1 cellular context compared by ENCODE assay signal in genomic region chr16:86516618-86517003, GRCh38.
TF ChIP-seq lines count a peak whose summit lies in the region.

No MANE protein-coding gene starts in this region.

TF ChIP-seq in H1, 55 proteins besides CTCF, POLR2A, EP300 and RAD21:
- TF ChIP-seq CTBP2 (IDR thresholded peaks at IDR 0.05; ENCODE audit: borderline replicate concordance, insufficient read depth, insufficient read length, low read length) (peak; percentile 13), EZH2 (IDR thresholded peaks at IDR 0.05; ENCODE audit: low read depth, low read length, severe bottlenecking) (no peak), TEAD4 (IDR thresholded peaks at IDR 0.05; ENCODE audit: low read depth, low read length) (no peak), JUND (IDR thresholded peaks at IDR 0.05; ENCODE audit: low read length) (no peak), CBX8 (IDR thresholded peaks at IDR 0.05; ENCODE audit: borderline replicate concordance, low read depth, low read length) (no peak), FOSL1 (IDR thresholded peaks at IDR 0.05; ENCODE audit: insufficient read depth, low read depth, low read length) (no peak), BCL11A (IDR thresholded peaks at IDR 0.05; ENCODE audit: low read depth in 2 of 2, low read length in 2 of 2) (no peak), SUZ12 (IDR thresholded peaks at IDR 0.05; ENCODE audit: low read length) (peak; percentile 47), RFX5 (IDR thresholded peaks at IDR 0.05; ENCODE audit: borderline replicate concordance, low read depth, low read length) (no peak), SAP30 (IDR thresholded peaks at IDR 0.05; ENCODE audit: insufficient read depth, insufficient replicate concordance, low read length) (no peak), MAFK (IDR thresholded peaks at IDR 0.05; ENCODE audit: low read depth, low read length) (no peak)
- TF ChIP-seq, protein P1, sequence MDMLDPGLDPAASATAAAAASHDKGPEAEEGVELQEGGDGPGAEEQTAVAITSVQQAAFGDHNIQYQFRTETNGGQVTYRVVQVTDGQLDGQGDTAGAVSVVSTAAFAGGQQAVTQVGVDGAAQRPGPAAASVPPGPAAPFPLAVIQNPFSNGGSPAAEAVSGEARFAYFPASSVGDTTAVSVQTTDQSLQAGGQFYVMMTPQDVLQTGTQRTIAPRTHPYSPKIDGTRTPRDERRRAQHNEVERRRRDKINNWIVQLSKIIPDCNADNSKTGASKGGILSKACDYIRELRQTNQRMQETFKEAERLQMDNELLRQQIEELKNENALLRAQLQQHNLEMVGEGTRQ (IDR thresholded peaks at IDR 0.05; ENCODE audit: low read length), result no peak
- TF ChIP-seq, protein P2, sequence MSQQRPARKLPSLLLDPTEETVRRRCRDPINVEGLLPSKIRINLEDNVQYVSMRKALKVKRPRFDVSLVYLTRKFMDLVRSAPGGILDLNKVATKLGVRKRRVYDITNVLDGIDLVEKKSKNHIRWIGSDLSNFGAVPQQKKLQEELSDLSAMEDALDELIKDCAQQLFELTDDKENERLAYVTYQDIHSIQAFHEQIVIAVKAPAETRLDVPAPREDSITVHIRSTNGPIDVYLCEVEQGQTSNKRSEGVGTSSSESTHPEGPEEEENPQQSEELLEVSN (IDR thresholded peaks at IDR 0.05), result no peak
TF ChIP-seq in H1: peak in this region for 2.
